27 cellular contexts compared by ENCODE assay signal in the genomic region with DNA sequence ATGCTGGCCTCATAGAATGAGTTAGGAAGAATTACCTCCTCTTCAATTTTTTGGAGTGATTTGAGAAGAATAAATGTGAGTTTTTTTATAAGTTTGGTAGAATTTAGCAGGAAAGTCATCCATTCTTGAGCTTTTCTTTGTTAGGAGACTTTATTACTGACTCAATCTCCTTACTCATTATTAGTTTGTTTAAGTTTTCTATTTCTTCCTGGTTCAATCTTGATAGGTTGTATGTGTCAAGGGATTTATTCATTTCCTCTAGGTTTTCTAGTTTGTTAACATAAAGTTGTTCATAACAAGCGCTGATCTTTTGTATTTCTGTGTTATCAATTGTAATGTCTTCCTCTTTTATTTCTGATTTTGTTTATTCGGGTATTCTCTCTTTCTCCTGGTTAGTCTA. TPM values are rescaled to one million over a fixed set of nuclear protein-coding genes. Genes with fewer than 3 reads are reported as not detected.
"Had no signal": no experiment of that assay in that cellular context is flagged by ENCODE, and none has a peak within 500 bp of the region (broad histone marks: within the 10 kb centered on the region; RNA-seq: fewer than 3 reads in every experiment).

No MANE protein-coding gene starts in this region.

- H3K4me1 ChIP-seq: esophagus squamous epithelium, left lung, lower lobe of right lung had no signal

- H3K4me1 Mint-ChIP-seq: mesothelial cell of epicardium; naive B cell; naive thymus-derived CD8-positive, alpha-beta T cell had no signal

- H3K4me3 ChIP-seq: dorsolateral prefrontal cortex, esophagus squamous epithelium, gastrocnemius medialis, heart right ventricle, left lung, lower lobe of right lung, mucosa of descending colon had no signal

- DNase-seq: dermis blood vessel endothelial cell; dorsolateral prefrontal cortex; effector CD4-positive, alpha-beta T cell; effector memory CD4-positive, alpha-beta T cell; erythroblast; esophagus squamous epithelium; foreskin fibroblast; foreskin melanocyte; gastrocnemius medialis; glutamatergic neuron; head of caudate nucleus; heart right ventricle; hippocampal formation; left cardiac atrium; left lung; left ventricle myocardium superior; lower lobe of right lung; mesenchymal stem cell; mucosa of descending colon; naive B cell; naive thymus-derived CD8-positive, alpha-beta T cell had no signal

- H3K27ac Mint-ChIP-seq: mesothelial cell of epicardium; naive B cell; naive thymus-derived CD8-positive, alpha-beta T cell had no signal

- H3K27me3 Mint-ChIP-seq: naive B cell had no signal

- H3K27ac ChIP-seq: dorsolateral prefrontal cortex, epithelial cell of prostate, esophagus squamous epithelium, gastrocnemius medialis, heart right ventricle, left lung, lower lobe of right lung had no signal

- H3K4me3 Mint-ChIP-seq: mesothelial cell of epicardium; naive thymus-derived CD8-positive, alpha-beta T cell had no signal

- FAIRE-seq: endothelial cell of umbilical vein, islet of Langerhans, keratinocyte had no signal

- ATAC-seq: esophagus mucosa; gastrocnemius medialis; heart right ventricle; left cardiac atrium; left lung; left ventricle myocardium superior; lower lobe of right lung; mucosa of descending colon; naive thymus-derived CD8-positive, alpha-beta T cell had no signal

- H3K36me3 ChIP-seq: esophagus squamous epithelium, gastrocnemius medialis, heart right ventricle, left lung, lower lobe of right lung had no signal

- H3K27me3 ChIP-seq: dorsolateral prefrontal cortex, esophagus squamous epithelium, gastrocnemius medialis, heart right ventricle, left lung had no signal

RNA-seq across cellular contexts. Expression of a gene that starts 47.4 kb away (rescaled TPM):
- total RNA-seq: naive thymus-derived CD8-positive, alpha-beta T cell had no signal
- polyA plus RNA-seq: naive thymus-derived CD8-positive, alpha-beta T cell had no signal
